ENCODE assay signal across 2 cellular contexts in the genomic region with DNA sequence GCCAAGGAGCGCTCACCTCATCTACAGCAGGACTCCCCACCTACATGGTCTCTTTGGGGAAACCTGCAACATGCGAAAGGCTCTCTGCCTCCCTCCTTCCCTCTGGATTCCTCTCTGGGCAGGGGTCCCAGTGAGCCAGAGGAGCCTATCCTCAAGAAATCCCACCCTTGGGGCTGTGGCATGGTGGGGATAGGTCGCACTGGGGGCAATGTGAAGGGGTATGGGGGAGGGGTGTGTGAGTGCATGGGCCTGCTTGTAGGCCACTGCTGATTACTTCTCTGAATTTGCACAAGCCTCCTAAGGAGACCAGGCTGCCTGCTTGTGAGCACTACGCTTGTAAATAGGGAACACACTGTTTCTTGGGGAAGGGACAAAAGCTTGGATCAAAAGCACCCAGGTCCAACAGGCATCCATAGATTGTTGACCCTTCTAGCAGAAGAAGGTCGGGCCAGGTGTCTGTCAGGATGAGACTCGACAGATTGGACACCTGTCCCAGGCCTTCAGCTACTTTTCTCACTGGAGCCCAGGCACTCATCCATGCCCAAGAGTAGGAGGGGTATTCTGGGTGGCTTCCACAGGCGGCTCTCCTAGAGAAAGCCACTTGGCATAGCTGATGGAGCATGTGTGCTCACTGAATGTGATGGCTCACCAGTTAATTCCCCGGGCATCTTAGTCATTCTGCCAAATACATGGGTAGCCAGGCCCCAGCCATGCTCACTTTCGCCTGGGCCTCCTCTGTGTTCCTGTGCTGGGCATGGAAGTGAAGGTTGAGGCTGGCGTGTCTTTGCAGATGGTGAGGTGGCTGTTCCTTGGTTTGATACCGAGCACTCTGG.
TF ChIP-seq lines count a peak whose summit lies in the region.

No MANE protein-coding gene starts in this region.

TF ChIP-seq in SK-N-SH, 30 proteins besides CTCF, POLR2A, EP300 and RAD21 (continued from another document):
- TF ChIP-seq REST (IDR thresholded peaks at IDR 0.05; ENCODE audit: low read depth, low read length), result no peak
- no peak for TF ChIP-seq SIN3A (IDR thresholded peaks at IDR 0.05; ENCODE audit: borderline replicate concordance, low read depth, low read length)
- no peak for TF ChIP-seq YY1 (IDR thresholded peaks at IDR 0.05; ENCODE audit: low read depth)
- TF ChIP-seq NRF1 (IDR thresholded peaks at IDR 0.05; ENCODE audit: low read depth, low read length), result no peak
- TF ChIP-seq POLR2AphosphoS5 (IDR thresholded peaks at IDR 0.05; ENCODE audit: low read depth, low read length), result no peak
- TF ChIP-seq PBX3 (IDR thresholded peaks at IDR 0.05), result no peak

TF ChIP-seq in SK-N-SH treated with all-trans-retinoic acid at 6 μM for 48 hours, 23 proteins besides CTCF, POLR2A, EP300 and RAD21 (continued from another document):
- TF ChIP-seq TSHZ2 (CRISPR knock-in tag; IDR thresholded peaks at IDR 0.05) (no peak), RARB (CRISPR knock-in tag; IDR thresholded peaks at IDR 0.05) (no peak), TOX (CRISPR knock-in tag; IDR thresholded peaks at IDR 0.05; ENCODE audit: borderline replicate concordance) (no peak), ZC3H10 (CRISPR knock-in tag; IDR thresholded peaks at IDR 0.05) (no peak), CREB5 (CRISPR knock-in tag; IDR thresholded peaks at IDR 0.05; ENCODE audit: low read depth) (no peak), PPARA (CRISPR knock-in tag; IDR thresholded peaks at IDR 0.05; ENCODE audit: borderline replicate concordance) (no peak), ZFP3 (CRISPR knock-in tag; IDR thresholded peaks at IDR 0.05) (no peak), GLIS3 (CRISPR knock-in tag; IDR thresholded peaks at IDR 0.05) (no peak), ZNF565 (CRISPR knock-in tag; conservative IDR thresholded peaks at IDR 0.05; ENCODE audit: low read depth) (no peak), SNAI2 (CRISPR knock-in tag; IDR thresholded peaks at IDR 0.05) (no peak), ARNTL (CRISPR knock-in tag; IDR thresholded peaks at IDR 0.05; ENCODE audit: borderline replicate concordance, low read depth) (no peak), ZFP30 (CRISPR knock-in tag; IDR thresholded peaks at IDR 0.05) (no peak)
- TF ChIP-seq, protein P1, sequence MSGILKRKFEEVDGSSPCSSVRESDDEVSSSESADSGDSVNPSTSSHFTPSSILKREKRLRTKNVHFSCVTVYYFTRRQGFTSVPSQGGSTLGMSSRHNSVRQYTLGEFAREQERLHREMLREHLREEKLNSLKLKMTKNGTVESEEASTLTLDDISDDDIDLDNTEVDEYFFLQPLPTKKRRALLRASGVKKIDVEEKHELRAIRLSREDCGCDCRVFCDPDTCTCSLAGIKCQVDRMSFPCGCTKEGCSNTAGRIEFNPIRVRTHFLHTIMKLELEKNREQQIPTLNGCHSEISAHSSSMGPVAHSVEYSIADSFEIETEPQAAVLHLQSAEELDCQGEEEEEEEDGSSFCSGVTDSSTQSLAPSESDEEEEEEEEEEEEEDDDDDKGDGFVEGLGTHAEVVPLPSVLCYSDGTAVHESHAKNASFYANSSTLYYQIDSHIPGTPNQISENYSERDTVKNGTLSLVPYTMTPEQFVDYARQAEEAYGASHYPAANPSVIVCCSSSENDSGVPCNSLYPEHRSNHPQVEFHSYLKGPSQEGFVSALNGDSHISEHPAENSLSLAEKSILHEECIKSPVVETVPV (CRISPR knock-in tag; IDR thresholded peaks at IDR 0.05), result no peak
